Comparison of ENCODE assay signal across 2 cellular contexts in the genomic region with DNA sequence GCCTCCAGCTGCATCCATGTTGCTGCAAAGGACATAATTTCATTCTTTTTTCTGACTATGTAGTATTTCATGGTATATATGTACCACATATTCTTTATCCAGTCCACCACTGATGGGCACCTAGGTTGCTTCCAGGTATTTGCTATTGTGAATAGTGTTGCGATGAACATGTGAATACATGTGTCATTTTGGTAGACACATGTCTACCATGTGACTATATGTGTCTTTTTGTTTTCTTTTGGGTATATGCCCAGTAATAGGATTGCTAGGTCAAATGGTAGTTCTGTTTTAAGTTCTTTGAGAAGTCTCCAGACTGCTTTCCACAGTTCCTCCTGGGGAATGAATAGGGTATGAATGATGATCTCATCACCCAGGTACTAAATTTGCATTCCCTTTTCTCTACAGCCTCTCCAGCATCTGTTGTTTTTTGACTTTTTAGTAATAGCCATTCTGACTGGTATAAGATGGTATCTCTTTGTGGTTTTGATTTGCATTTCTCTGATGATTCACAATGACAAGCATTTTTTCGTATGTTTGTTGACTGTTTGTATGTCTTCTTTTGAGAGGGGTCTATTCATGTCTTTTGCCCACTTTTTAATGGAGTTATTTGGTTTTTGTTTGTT.
TF ChIP-seq lines count a peak whose summit lies in the region.

No MANE protein-coding gene starts in this region.

TF ChIP-seq in HepG2, 621 proteins besides CTCF, POLR2A, EP300 and RAD21:
- no peak for TF ChIP-seq GABPA (IDR thresholded peaks at IDR 0.05; ENCODE audit: low read depth, low read length)
- TF ChIP-seq GABPA (CRISPR knock-in tag; IDR thresholded peaks at IDR 0.05; ENCODE audit: low read depth) = no peak
- TF ChIP-seq FOXK2 (IDR thresholded peaks at IDR 0.05) = 0 out of 2 replicates have a peak, but pooled peaks have one; percentile 32
- TF ChIP-seq, protein P1, sequence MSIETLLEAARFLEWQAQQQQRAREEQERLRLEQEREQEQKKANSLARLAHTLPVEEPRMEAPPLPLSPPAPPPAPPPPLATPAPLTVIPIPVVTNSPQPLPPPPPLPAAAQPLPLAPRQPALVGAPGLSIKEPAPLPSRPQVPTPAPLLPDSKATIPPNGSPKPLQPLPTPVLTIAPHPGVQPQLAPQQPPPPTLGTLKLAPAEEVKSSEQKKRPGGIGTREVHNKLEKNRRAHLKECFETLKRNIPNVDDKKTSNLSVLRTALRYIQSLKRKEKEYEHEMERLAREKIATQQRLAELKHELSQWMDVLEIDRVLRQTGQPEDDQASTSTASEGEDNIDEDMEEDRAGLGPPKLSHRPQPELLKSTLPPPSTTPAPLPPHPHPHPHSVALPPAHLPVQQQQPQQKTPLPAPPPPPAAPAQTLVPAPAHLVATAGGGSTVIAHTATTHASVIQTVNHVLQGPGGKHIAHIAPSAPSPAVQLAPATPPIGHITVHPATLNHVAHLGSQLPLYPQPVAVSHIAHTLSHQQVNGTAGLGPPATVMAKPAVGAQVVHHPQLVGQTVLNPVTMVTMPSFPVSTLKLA (IDR thresholded peaks at IDR 0.05) = peak; percentile 92

TF ChIP-seq in K562, 482 proteins besides CTCF, POLR2A, EP300 and RAD21:
- TF ChIP-seq KAT2B (IDR thresholded peaks at IDR 0.05; ENCODE audit: low read depth, low read length) (no peak), POLR2H (tag; IDR thresholded peaks at IDR 0.05; ENCODE audit: low read depth) (no peak), MCM7 (IDR thresholded peaks at IDR 0.05) (no peak), RBM14 (IDR thresholded peaks at IDR 0.05; ENCODE audit: borderline replicate concordance, insufficient read depth, low read depth, low read length) (no peak), CREBBP (IDR thresholded peaks at IDR 0.05; ENCODE audit: low read depth, low read length) (no peak), ARID1B (IDR thresholded peaks at IDR 0.05) (0 out of 2 replicates have a peak, but pooled peaks have one; percentile 18), HEY1 (CRISPR knock-in tag; IDR thresholded peaks at IDR 0.05; ENCODE audit: borderline replicate concordance) (no peak), ZC3H11A (IDR thresholded peaks at IDR 0.05; ENCODE audit: low read depth, low read length) (no peak), MAFG (tag; conservative IDR thresholded peaks at IDR 0.05) (peak; percentile 22; the same call in 1 of the 2 replicates), NFE2 (IDR thresholded peaks at IDR 0.05; ENCODE audit: low read depth) (0 out of 2 replicates have a peak, but pooled peaks have one; percentile 21), FOSL1 (tag; conservative IDR thresholded peaks at IDR 0.05) (peak; percentile 52), MEF2D (tag; conservative IDR thresholded peaks at IDR 0.05; ENCODE audit: low read depth) (no peak), C11orf30 (IDR thresholded peaks at IDR 0.05; ENCODE audit: low read depth) (0 out of 2 replicates have a peak, but pooled peaks have one; percentile 11), TGIF2 (CRISPR knock-in tag; IDR thresholded peaks at IDR 0.05) (no peak), SMARCB1 (IDR thresholded peaks at IDR 0.05; ENCODE audit: insufficient read length, low read depth) (no peak), SMARCC2 (IDR thresholded peaks at IDR 0.05; ENCODE audit: low read depth) (no peak), FOXP1 (CRISPR knock-in tag; IDR thresholded peaks at IDR 0.05) (no peak)
- TF ChIP-seq, protein P2, sequence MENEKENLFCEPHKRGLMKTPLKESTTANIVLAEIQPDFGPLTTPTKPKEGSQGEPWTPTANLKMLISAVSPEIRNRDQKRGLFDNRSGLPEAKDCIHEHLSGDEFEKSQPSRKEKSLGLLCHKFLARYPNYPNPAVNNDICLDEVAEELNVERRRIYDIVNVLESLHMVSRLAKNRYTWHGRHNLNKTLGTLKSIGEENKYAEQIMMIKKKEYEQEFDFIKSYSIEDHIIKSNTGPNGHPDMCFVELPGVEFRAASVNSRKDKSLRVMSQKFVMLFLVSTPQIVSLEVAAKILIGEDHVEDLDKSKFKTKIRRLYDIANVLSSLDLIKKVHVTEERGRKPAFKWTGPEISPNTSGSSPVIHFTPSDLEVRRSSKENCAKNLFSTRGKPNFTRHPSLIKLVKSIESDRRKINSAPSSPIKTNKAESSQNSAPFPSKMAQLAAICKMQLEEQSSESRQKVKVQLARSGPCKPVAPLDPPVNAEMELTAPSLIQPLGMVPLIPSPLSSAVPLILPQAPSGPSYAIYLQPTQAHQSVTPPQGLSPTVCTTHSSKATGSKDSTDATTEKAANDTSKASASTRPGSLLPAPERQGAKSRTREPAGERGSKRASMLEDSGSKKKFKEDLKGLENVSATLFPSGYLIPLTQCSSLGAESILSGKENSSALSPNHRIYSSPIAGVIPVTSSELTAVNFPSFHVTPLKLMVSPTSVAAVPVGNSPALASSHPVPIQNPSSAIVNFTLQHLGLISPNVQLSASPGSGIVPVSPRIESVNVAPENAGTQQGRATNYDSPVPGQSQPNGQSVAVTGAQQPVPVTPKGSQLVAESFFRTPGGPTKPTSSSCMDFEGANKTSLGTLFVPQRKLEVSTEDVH (IDR thresholded peaks at IDR 0.05; ENCODE audit: low read depth, partially characterized antibody) = no peak
- TF ChIP-seq, protein P3, sequence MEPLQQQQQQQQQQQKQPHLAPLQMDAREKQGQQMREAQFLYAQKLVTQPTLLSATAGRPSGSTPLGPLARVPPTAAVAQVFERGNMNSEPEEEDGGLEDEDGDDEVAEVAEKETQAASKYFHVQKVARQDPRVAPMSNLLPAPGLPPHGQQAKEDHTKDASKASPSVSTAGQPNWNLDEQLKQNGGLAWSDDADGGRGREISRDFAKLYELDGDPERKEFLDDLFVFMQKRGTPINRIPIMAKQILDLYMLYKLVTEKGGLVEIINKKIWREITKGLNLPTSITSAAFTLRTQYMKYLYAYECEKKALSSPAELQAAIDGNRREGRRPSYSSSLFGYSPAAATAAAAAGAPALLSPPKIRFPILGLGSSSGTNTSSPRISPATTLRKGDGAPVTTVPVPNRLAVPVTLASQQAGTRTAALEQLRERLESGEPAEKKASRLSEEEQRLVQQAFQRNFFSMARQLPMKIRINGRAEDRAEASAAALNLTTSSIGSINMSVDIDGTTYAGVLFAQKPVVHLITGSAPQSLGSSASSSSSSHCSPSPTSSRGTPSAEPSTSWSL (CRISPR knock-in tag; IDR thresholded peaks at IDR 0.05; ENCODE audit: borderline replicate concordance) = no peak
- TF ChIP-seq, protein P4, sequence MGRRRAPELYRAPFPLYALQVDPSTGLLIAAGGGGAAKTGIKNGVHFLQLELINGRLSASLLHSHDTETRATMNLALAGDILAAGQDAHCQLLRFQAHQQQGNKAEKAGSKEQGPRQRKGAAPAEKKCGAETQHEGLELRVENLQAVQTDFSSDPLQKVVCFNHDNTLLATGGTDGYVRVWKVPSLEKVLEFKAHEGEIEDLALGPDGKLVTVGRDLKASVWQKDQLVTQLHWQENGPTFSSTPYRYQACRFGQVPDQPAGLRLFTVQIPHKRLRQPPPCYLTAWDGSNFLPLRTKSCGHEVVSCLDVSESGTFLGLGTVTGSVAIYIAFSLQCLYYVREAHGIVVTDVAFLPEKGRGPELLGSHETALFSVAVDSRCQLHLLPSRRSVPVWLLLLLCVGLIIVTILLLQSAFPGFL (CRISPR knock-in tag; IDR thresholded peaks at IDR 0.05) = no peak
- TF ChIP-seq, protein P5, sequence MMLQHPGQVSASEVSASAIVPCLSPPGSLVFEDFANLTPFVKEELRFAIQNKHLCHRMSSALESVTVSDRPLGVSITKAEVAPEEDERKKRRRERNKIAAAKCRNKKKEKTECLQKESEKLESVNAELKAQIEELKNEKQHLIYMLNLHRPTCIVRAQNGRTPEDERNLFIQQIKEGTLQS (IDR thresholded peaks at IDR 0.05) = peak; percentile 36; the same call in 1 of the 2 replicates
- TF ChIP-seq, protein P5 (CRISPR knock-in tag; conservative IDR thresholded peaks at IDR 0.05) = no peak
TF ChIP-seq in K562: peak in this region for 6.
